Comparison of ENCODE assay signal across 1 cellular context in genomic region chr5:92945630-92946097, GRCh38.
TF ChIP-seq lines count a peak whose summit lies in the region.

No MANE protein-coding gene starts in this region.

TF ChIP-seq in GM23338, 12 proteins besides CTCF, POLR2A, EP300 and RAD21 (continued from another document):
- TF ChIP-seq REST (IDR thresholded peaks at IDR 0.05; ENCODE audit: unreplicated experiment) (no peak), ZNF114 (CRISPR knock-in tag; IDR thresholded peaks at IDR 0.05) (no peak), ETS1 (IDR thresholded peaks at IDR 0.05) (no peak)
